Comparison of ENCODE assay signal across 22 cellular contexts in the genomic region with DNA sequence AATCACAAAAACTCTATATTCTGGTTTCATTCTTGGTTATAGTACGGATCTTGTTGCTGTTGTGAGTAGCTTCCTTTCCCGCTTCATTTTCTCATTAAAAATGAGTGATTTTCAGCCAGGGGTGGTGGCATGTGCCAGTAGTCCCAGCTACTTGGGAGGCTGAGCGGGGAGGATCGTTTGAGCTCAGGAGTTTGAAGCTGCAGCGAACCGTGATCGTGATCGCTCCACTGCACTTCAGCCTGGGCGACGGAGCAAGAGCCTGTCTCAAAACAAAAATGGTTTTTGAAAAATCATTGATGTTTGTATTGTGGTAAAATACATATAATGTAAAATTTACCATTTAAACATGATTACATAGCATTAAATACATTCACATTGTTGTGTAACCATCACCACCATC.
A peak's percentile ranks its signal among the peaks of the same experiment; 100 is the strongest.
DNase-seq lines count a peak whose midpoint lies in the region; ATAC-seq, FAIRE-seq and TF ChIP-seq lines count a peak whose summit lies in the region.
"Had no signal": no experiment of that assay in that cellular context is flagged by ENCODE, and none has a peak within 500 bp of the region (broad histone marks: within the 10 kb centered on the region; RNA-seq: fewer than 3 reads in every experiment).

No MANE protein-coding gene starts in this region.

- H2AFZ ChIP-seq in GM23248, result no peak overlapping the region
- H2AFZ ChIP-seq: GM23338 had no signal

- H3K27me3 ChIP-seq in GM23248 (replicated peaks; ENCODE audit: insufficient read depth), result peaks cover 5% of the 10 kb centered on the region; the same call in 1 of the 2 replicates

- peaks cover 62% of the 10 kb centered on the region for H3K4me1 Mint-ChIP-seq in activated naive CD8-positive, alpha-beta T cell (ENCODE audit: low read depth)
- peaks cover 66% of the 10 kb centered on the region for H3K4me1 Mint-ChIP-seq in activated naive CD8-positive, alpha-beta T cell treated with anti-CD3 and anti-CD28 coated beads for 36 hours
- H3K4me1 Mint-ChIP-seq in activated B cell treated with CpG ODN at 0.5 μM for 24 hours, result peaks cover 90% of the 10 kb centered on the region
- peaks cover 64% of the 10 kb centered on the region for H3K4me1 Mint-ChIP-seq in stimulated activated effector memory CD8-positive, alpha-beta T cell treated with anti-CD3 and anti-CD28 coated beads, Interleukin-12 subunit alpha, Interleukin-12 subunit beta, amount 100 ng/mL, for 72 hours

- H3K4me2 ChIP-seq in GM23248 (ENCODE audit: unreplicated experiment), result no peak overlapping the region
- H3K4me2 ChIP-seq: GM23338 had no signal

- DNase-seq in activated naive CD8-positive, alpha-beta T cell treated with anti-CD3 and anti-CD28 coated beads for 36 hours, result no peak
- DNase-seq in GM19239 (ENCODE audit: insufficient read length, low spot score) (no peak), activated B cell treated with CpG ODN at 0.5 μM for 24 hours (no peak), GM23248 (no peak), LoVo (ENCODE audit: low spot score) (no peak)
- DNase-seq in stimulated activated effector memory CD8-positive, alpha-beta T cell treated with anti-CD3 and anti-CD28 coated beads, Interleukin-12 subunit alpha, Interleukin-12 subunit beta, amount 100 ng/mL, for 72 hours (ENCODE audit: low spot score in 2 of 2), result no peak
- DNase-seq: CD4-positive, alpha-beta memory T cell; DMS 273 treated with DMSO at 0.1 percent for 48 hours; DMS79 treated with DMSO at 0.1 percent for 48 hours; KG1; NCI-H1105; NCI-H146; NCI-H2029; NCI-H226; NCI-H510A treated with DMSO at 0.1 percent for 48 hours; NCI-H774 had no signal

- in situ Hi-C loops in GM23248 (cut with MboI), result loop anchor here (10.0 kb wide), 1 partner anchor 255 kb away; no protein-coding TSS in a partner anchor

- H3K9ac ChIP-seq in GM23248, result no peak overlapping the region

- FAIRE-seq in GM19239 (lab: Jason Lieb, UNC), result peak; percentile 94

- no peaks in the 10 kb centered on the region for H3K27me3 Mint-ChIP-seq in activated naive CD8-positive, alpha-beta T cell
- no peaks in the 10 kb centered on the region for H3K27me3 Mint-ChIP-seq in activated naive CD8-positive, alpha-beta T cell treated with anti-CD3 and anti-CD28 coated beads for 36 hours
- H3K27me3 Mint-ChIP-seq in activated B cell treated with CpG ODN at 0.5 μM for 24 hours, result no peaks in the 10 kb centered on the region
- H3K27me3 Mint-ChIP-seq: CD4-positive, alpha-beta memory T cell had no signal

- peaks cover 14% of the 10 kb centered on the region; the same call in 1 of the 2 replicates for H3F3A ChIP-seq in GM23248 (ENCODE audit: insufficient read depth)

- POLR2A ChIA-PET in activated B cell treated with CpG ODN at 0.5 μM for 24 hours (lab: Charles Lee), result interaction anchor here (1.1 kb wide), 1 partner anchor 147 kb away, joined by 3 read pairs; no protein-coding TSS in a partner anchor

- H3K36me3 Mint-ChIP-seq in activated naive CD8-positive, alpha-beta T cell, result peaks cover 4% of the 10 kb centered on the region
- peaks cover 4% of the 10 kb centered on the region for H3K36me3 Mint-ChIP-seq in activated naive CD8-positive, alpha-beta T cell treated with anti-CD3 and anti-CD28 coated beads for 36 hours
- no peaks in the 10 kb centered on the region for H3K36me3 Mint-ChIP-seq in activated B cell treated with CpG ODN at 0.5 μM for 24 hours (ENCODE audit: low read depth)
- H3K36me3 Mint-ChIP-seq in stimulated activated effector memory CD8-positive, alpha-beta T cell treated with anti-CD3 and anti-CD28 coated beads, Interleukin-12 subunit alpha, Interleukin-12 subunit beta, amount 100 ng/mL, for 72 hours, result peaks cover 31% of the 10 kb centered on the region
- H3K36me3 Mint-ChIP-seq: CD4-positive, alpha-beta memory T cell had no signal

- no peak overlapping the region for H3K4me3 ChIP-seq in GM23248
- H3K4me3 ChIP-seq: GM23338, SJSA1 had no signal

- H3K27ac Mint-ChIP-seq in activated naive CD8-positive, alpha-beta T cell, result peak overlapping the region; percentile 41
- H3K27ac Mint-ChIP-seq in activated naive CD8-positive, alpha-beta T cell treated with anti-CD3 and anti-CD28 coated beads for 36 hours, result no peak overlapping the region
- peak overlapping the region; percentile 13 for H3K27ac Mint-ChIP-seq in activated B cell treated with CpG ODN at 0.5 μM for 24 hours
- H3K27ac Mint-ChIP-seq in stimulated activated effector memory CD8-positive, alpha-beta T cell treated with anti-CD3 and anti-CD28 coated beads, Interleukin-12 subunit alpha, Interleukin-12 subunit beta, amount 100 ng/mL, for 72 hours, result no peak overlapping the region
- H3K27ac Mint-ChIP-seq: GM23338 had no signal

- no peak overlapping the region for H3K4me3 Mint-ChIP-seq in activated naive CD8-positive, alpha-beta T cell
- no peak overlapping the region for H3K4me3 Mint-ChIP-seq in activated naive CD8-positive, alpha-beta T cell treated with anti-CD3 and anti-CD28 coated beads for 36 hours
- peak overlapping the region; percentile 7 for H3K4me3 Mint-ChIP-seq in activated B cell treated with CpG ODN at 0.5 μM for 24 hours
- no peak overlapping the region for H3K4me3 Mint-ChIP-seq in stimulated activated effector memory CD8-positive, alpha-beta T cell treated with anti-CD3 and anti-CD28 coated beads, Interleukin-12 subunit alpha, Interleukin-12 subunit beta, amount 100 ng/mL, for 72 hours
- H3K4me3 Mint-ChIP-seq: CD4-positive, alpha-beta memory T cell; GM23338 had no signal

- no peak for TF ChIP-seq CTCF in activated B cell treated with CpG ODN at 0.5 μM for 24 hours (IDR thresholded peaks at IDR 0.05)

- H3K36me3 ChIP-seq in GM23248 (ENCODE audit: low read depth), result no peaks in the 10 kb centered on the region
- H3K36me3 ChIP-seq: SJSA1 had no signal

- ATAC-seq in activated B cell treated with CpG ODN at 0.5 μM for 24 hours (ENCODE audit: low read depth), result no peak
- no peak for ATAC-seq in stimulated activated effector memory CD8-positive, alpha-beta T cell treated with anti-CD3 and anti-CD28 coated beads, Interleukin-12 subunit alpha, Interleukin-12 subunit beta, amount 100 ng/mL, for 72 hours
- ATAC-seq: GM23338, HCT116, Right ventricle myocardium inferior had no signal

- WGBS in GM23248 (ENCODE audit: low coverage in 1 of 2, low lambda C conversion rate in 2 of 2, missing lambda C conversion rate in 2 of 2), 2 experiments, result 88 to 90% methylated on average over 10 of the region's 10 CpGs

- intact Hi-C loops in activated B cell treated with CpG ODN at 0.5 μM for 24 hours (cut with micrococcal nuclease), result loop anchor here (5.0 to 10.0 kb wide), 3 partner anchors 342 to 1245 kb away; a partner anchor contains a TSS

- no peaks in the 10 kb centered on the region for H4K20me1 ChIP-seq in GM23248 (ENCODE audit: insufficient read depth)

- H3K9me3 Mint-ChIP-seq in activated naive CD8-positive, alpha-beta T cell (ENCODE audit: low read depth), result no peaks in the 10 kb centered on the region
- peaks cover 9% of the 10 kb centered on the region for H3K9me3 Mint-ChIP-seq in activated naive CD8-positive, alpha-beta T cell treated with anti-CD3 and anti-CD28 coated beads for 36 hours
- H3K9me3 Mint-ChIP-seq in activated B cell treated with CpG ODN at 0.5 μM for 24 hours, result no peaks in the 10 kb centered on the region
- no peaks in the 10 kb centered on the region for H3K9me3 Mint-ChIP-seq in stimulated activated effector memory CD8-positive, alpha-beta T cell treated with anti-CD3 and anti-CD28 coated beads, Interleukin-12 subunit alpha, Interleukin-12 subunit beta, amount 100 ng/mL, for 72 hours
- H3K9me3 Mint-ChIP-seq: GM23338 had no signal

- H3K9me3 ChIP-seq in GM23248 (ENCODE audit: low read depth), result no peaks in the 10 kb centered on the region
- H3K9me3 ChIP-seq: Caco-2 had no signal

- H3K79me2 ChIP-seq in GM23248 (ENCODE audit: insufficient read depth), result no peaks in the 10 kb centered on the region

- H3K4me1 ChIP-seq in GM23248 (ENCODE audit: insufficient read depth), result peaks cover 13% of the 10 kb centered on the region

- H3K9me2 ChIP-seq in GM23248 (ENCODE audit: insufficient read depth), result no peaks in the 10 kb centered on the region

- CTCF ChIA-PET in activated B cell treated with CpG ODN at 0.5 μM for 24 hours (lab: Charles Lee), result interaction anchor here (0.9 to 1.1 kb wide), 2 partner anchors 42 to 160 kb away, joined by 4 to 5 read pairs; no protein-coding TSS in a partner anchor

- no peak overlapping the region for H3K27ac ChIP-seq in GM23248
- H3K27ac ChIP-seq: SJSA1 had no signal

Comparison
In these comparisons a context has a peak if more than half of its experiments do, and no peak if none do; other contexts are left out.
1. H3K27ac Mint-ChIP-seq: peak in activated naive CD8-positive, alpha-beta T cell (single experiment) and activated B cell treated with CpG ODN at 0.5 μM for 24 hours (single experiment); none in activated naive CD8-positive, alpha-beta T cell treated with anti-CD3 and anti-CD28 coated beads for 36 hours (single experiment) and stimulated activated effector memory CD8-positive, alpha-beta T cell treated with anti-CD3 and anti-CD28 coated beads, Interleukin-12 subunit alpha, Interleukin-12 subunit beta, amount 100 ng/mL, for 72 hours (single experiment).